In genomic region chr17:50798424-50799344, GRCh38 we compare ENCODE assay signal across 19 cellular contexts. TPM values are rescaled to one million over a fixed set of nuclear protein-coding genes. Genes with fewer than 3 reads are reported as not detected.
DNase-seq lines count a peak whose midpoint lies in the region; ATAC-seq, FAIRE-seq and TF ChIP-seq lines count a peak whose summit lies in the region.
"Had no signal": no experiment of that assay in that cellular context is flagged by ENCODE, and none has a peak within 500 bp of the region (broad histone marks: within the 10 kb centered on the region; RNA-seq: fewer than 3 reads in every experiment).

No MANE protein-coding gene starts in this region.

- H4K20me1 ChIP-seq in GM23248 (ENCODE audit: insufficient read depth), result no peaks in the 10 kb centered on the region

- H3K4me2 ChIP-seq in GM23248 (ENCODE audit: unreplicated experiment), result no peak overlapping the region

- in situ Hi-C loops in GM23248 (cut with MboI), result no loop called here

- H3K4me3 ChIP-seq in H7 (ENCODE audit: insufficient read depth, low read depth, low read length) (no peak overlapping the region), GM23248 (no peak overlapping the region)
- H3K4me3 ChIP-seq: heart right ventricle had no signal

- H3K9me2 ChIP-seq in GM23248 (ENCODE audit: insufficient read depth), result no peaks in the 10 kb centered on the region

- no peaks in the 10 kb centered on the region for H3K4me1 ChIP-seq in GM23248 (ENCODE audit: insufficient read depth)

- H3K9me3 ChIP-seq in GM23248 (ENCODE audit: low read depth), result no peaks in the 10 kb centered on the region
- H3K9me3 ChIP-seq: heart right ventricle had no signal

- no peaks in the 10 kb centered on the region for H3K36me3 ChIP-seq in H7 (replicated peaks; ENCODE audit: control insufficient read depth, insufficient read depth, low read length)
- no peaks in the 10 kb centered on the region for H3K36me3 ChIP-seq in GM23248 (ENCODE audit: low read depth)
- H3K36me3 ChIP-seq: heart right ventricle had no signal

- H2AFZ ChIP-seq in GM23248, result no peak overlapping the region

- no peaks in the 10 kb centered on the region for H3K79me2 ChIP-seq in GM23248 (ENCODE audit: insufficient read depth)

- H3F3A ChIP-seq in GM23248 (ENCODE audit: insufficient read depth), result no peaks in the 10 kb centered on the region

- FAIRE-seq in D721Med (lab: Jason Lieb, UNC), result no peak
- FAIRE-seq: endothelial cell of umbilical vein, GM18507 had no signal

- H3K27ac ChIP-seq in GM23248, result no peak overlapping the region
- H3K27ac ChIP-seq: heart right ventricle had no signal

- ATAC-seq in esophagus mucosa, result peak; percentile 75
- ATAC-seq: activated T-helper 17 cell treated with anti-CD3 and anti-CD28 coated beads, Interleukin-2, amount 50 U/mL, for 72 hours had no signal

- H3K27me3 ChIP-seq in H7 (ENCODE audit: control insufficient read depth, insufficient read depth, low read length) (no peaks in the 10 kb centered on the region; the same call in 1 of the 2 replicates), GM23248 (replicated peaks; ENCODE audit: insufficient read depth) (no peaks in the 10 kb centered on the region)
- H3K27me3 ChIP-seq: heart right ventricle had no signal

- 77 to 79% methylated on average over 21 to 22 of the region's 22 CpGs for WGBS in GM23248 (ENCODE audit: low coverage in 1 of 2, low lambda C conversion rate in 2 of 2, missing lambda C conversion rate in 2 of 2), 2 experiments

- H3K9ac ChIP-seq in GM23248, result no peak overlapping the region

- no peak for TF ChIP-seq CTCF in D721Med (IDR thresholded peaks at IDR 0.05; ENCODE audit: insufficient read depth, missing control alignments)

- DNase-seq in H7, result peak; percentile 46
- DNase-seq in NCI-H69 (lab: John Stamatoyannopoulos, UW), result peak; percentile 79
- peak; percentile 24 for DNase-seq in retina
- DNase-seq in UCSD-AML1 (lab: John Stamatoyannopoulos, UW; ENCODE audit: unreplicated experiment), result no peak
- DNase-seq in foreskin melanocyte, result no peak
- DNase-seq in D721Med (ENCODE audit: insufficient read length, low spot score), result no peak
- DNase-seq in GM23248, result no peak
- DNase-seq: amniotic stem cell, heart right ventricle, KG1, kidney glomerular epithelial cell, NCI-H1417, NCI-H446 had no signal

RNA-seq across cellular contexts. Expression of gene ANKRD40CL, which starts 31.4 kb away (rescaled TPM):
- not detected in 2 replicates for total RNA-seq in H7 (2014; rRNA removed; shearing (Covaris generic))
- not detected for total RNA-seq in esophagus mucosa
- not detected in 2 replicates for total RNA-seq in GM23248 (2014; rRNA removed; shearing (Covaris generic))
- not detected in 2 replicates for polyA plus RNA-seq in GM23248 (2016; fragmentation: Nextera tagmentation; extraction: Ambion mirVana)
- total RNA-seq: activated T-helper 17 cell treated with anti-CD3 and anti-CD28 coated beads, Interleukin-2, amount 50 U/mL, for 72 hours; endothelial cell of umbilical vein; heart right ventricle; OCI-LY7; osteocyte had no signal
- polyA plus RNA-seq: endothelial cell of umbilical vein, heart right ventricle had no signal

RNA-seq across cellular contexts. Expression of gene WFIKKN2, which starts 36.7 kb away (rescaled TPM):
- not detected in 2 replicates for total RNA-seq in H7 (2014; rRNA removed; shearing (Covaris generic))
- not detected for total RNA-seq in esophagus mucosa
- total RNA-seq in GM23248 (2014; rRNA removed; shearing (Covaris generic)), result not detected in 2 replicates
- not detected in 2 replicates for polyA plus RNA-seq in GM23248 (2016; fragmentation: Nextera tagmentation; extraction: Ambion mirVana)
- total RNA-seq: activated T-helper 17 cell treated with anti-CD3 and anti-CD28 coated beads, Interleukin-2, amount 50 U/mL, for 72 hours; endothelial cell of umbilical vein; OCI-LY7; osteocyte had no signal

Comparison
In these comparisons a context has a peak if more than half of its experiments do, and no peak if none do; other contexts are left out.
1. DNase-seq: peak in H7 (single experiment), NCI-H69 (single experiment) and retina (single experiment); none in UCSD-AML1 (single experiment), foreskin melanocyte (single experiment), D721Med (single experiment) and GM23248 (single experiment).